In genomic region chr6:111605100-111605748, GRCh38 we compare ENCODE assay signal across 1 cellular context.
A peak's percentile ranks its signal among the peaks of the same experiment; 100 is the strongest.
TF ChIP-seq lines count a peak whose summit lies in the region.

No MANE protein-coding gene starts in this region.

TF ChIP-seq in HEK293, 187 proteins besides CTCF, POLR2A, EP300 and RAD21 (continued from another document):
- peak; percentile 30 for TF ChIP-seq ZBTB26 (tag by site-specific recombination; optimal IDR thresholded peaks at IDR 0.05)
- TF ChIP-seq IKZF3 (tag by site-specific recombination; IDR thresholded peaks at IDR 0.05), result 0 out of 2 replicates have a peak, but pooled peaks have one; percentile 7
- TF ChIP-seq SCRT2 (tag by site-specific recombination; IDR thresholded peaks at IDR 0.05), result peak; percentile 69
- 0 out of 2 replicates have a peak, but pooled peaks have one; percentile 17 for TF ChIP-seq ZFP37 (tag by site-specific recombination; IDR thresholded peaks at IDR 0.05)
- no peak for TF ChIP-seq ZBTB10 (tag by site-specific recombination; IDR thresholded peaks at IDR 0.05)
- no peak for TF ChIP-seq ATF2 (tag by site-specific recombination; IDR thresholded peaks at IDR 0.05; ENCODE audit: low read depth)
